8 cellular contexts compared by ENCODE assay signal in the genomic region with DNA sequence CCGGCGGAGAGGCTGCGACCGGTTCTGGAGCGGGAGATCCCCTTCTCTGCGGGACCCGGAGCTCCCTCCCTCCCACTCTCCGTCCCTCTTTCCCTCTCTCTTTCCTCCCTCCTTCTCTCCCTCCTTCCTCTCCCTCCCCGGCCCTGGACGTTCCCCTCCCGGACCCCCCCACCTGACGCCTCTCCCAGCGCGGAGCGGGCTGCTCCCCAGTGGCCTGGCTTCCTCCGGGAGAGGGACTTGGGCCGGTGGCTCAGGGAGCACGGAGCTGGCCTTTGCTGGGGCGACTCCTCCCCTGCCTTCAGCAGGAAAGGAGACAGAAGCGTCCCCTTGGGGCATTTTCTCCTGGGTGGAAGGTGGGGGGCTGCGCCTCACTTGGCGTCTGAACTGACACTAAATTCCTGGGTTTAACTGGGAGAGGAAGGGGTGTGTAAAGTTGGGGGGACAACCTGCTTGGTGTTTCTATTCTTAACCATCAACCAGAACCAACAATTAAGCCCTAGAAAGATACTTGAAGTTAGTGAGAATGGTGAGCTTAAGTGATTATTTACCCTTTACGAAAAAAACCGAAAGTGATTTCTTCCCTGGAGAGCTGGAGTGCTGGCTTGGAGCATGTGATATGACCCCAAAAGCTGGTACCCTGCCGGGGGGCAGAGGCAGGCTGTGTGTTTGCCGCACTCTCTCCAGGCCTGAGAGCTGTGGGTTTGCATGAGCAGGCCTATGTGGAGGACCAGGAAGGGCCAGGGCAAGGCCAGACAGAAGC. TPM values are rescaled to one million over a fixed set of nuclear protein-coding genes. Genes with fewer than 3 reads are reported as not detected.
A peak's percentile ranks its signal among the peaks of the same experiment; 100 is the strongest.
DNase-seq lines count a peak whose midpoint lies in the region; ATAC-seq, FAIRE-seq and TF ChIP-seq lines count a peak whose summit lies in the region.

No MANE protein-coding gene starts in this region.

- H4K20me1 ChIP-seq in astrocyte (ENCODE audit: insufficient read depth, low read length), result peaks cover 7% of the 10 kb centered on the region

- peaks cover 6% of the 10 kb centered on the region for H3K4me1 ChIP-seq in astrocyte (ENCODE audit: insufficient read depth, low read length)
- peaks cover 0 to 21% of the 10 kb centered on the region in 2 donors for H3K4me1 ChIP-seq in left lung
- H3K4me1 ChIP-seq in upper lobe of left lung, result peaks cover 15 to 29% (median 18%) of the 10 kb centered on the region in 4 donors

- TF ChIP-seq EP300 in upper lobe of left lung (IDR thresholded peaks at IDR 0.05), result no peak

- H3K36me3 Mint-ChIP-seq in activated naive CD8-positive, alpha-beta T cell, result no peaks in the 10 kb centered on the region
- H3K36me3 Mint-ChIP-seq in activated naive CD8-positive, alpha-beta T cell treated with anti-CD3 and anti-CD28 coated beads for 36 hours, result no peaks in the 10 kb centered on the region
- H3K36me3 Mint-ChIP-seq in astrocyte (ENCODE audit: low read depth, unreplicated experiment), result peaks cover 3% of the 10 kb centered on the region

- H3K9me3 ChIP-seq in astrocyte (ENCODE audit: insufficient read depth, low read depth, low read length) (no peaks in the 10 kb centered on the region), left lung (no peaks in the 10 kb centered on the region), upper lobe of left lung (no peaks in the 10 kb centered on the region)

- no peak for DNase-seq in activated naive CD8-positive, alpha-beta T cell treated with anti-CD3 and anti-CD28 coated beads for 36 hours
- DNase-seq in astrocyte (ENCODE audit: low read depth) (no peak), left lung (no peak), upper lobe of left lung (no peak), islet precursor cell (no peak), NCI-H2196 (lab: John Stamatoyannopoulos, UW; ENCODE audit: unreplicated experiment) (no peak)
- DNase-seq in stimulated activated CD8-positive, alpha-beta memory T cell treated with anti-CD3 and anti-CD28 coated beads, Interleukin-4, amount 100 ng/mL, for 48 hours, result no peak

- no peak for TF ChIP-seq POLR2A in upper lobe of left lung (IDR thresholded peaks at IDR 0.05)

- TF ChIP-seq CTCF in astrocyte (IDR thresholded peaks at IDR 0.05; ENCODE audit: insufficient read depth, low read depth, low read length) (no peak), left lung (IDR thresholded peaks at IDR 0.05) (no peak), upper lobe of left lung (IDR thresholded peaks at IDR 0.05) (no peak)

- no peaks in the 10 kb centered on the region for H3K9me3 Mint-ChIP-seq in activated naive CD8-positive, alpha-beta T cell (ENCODE audit: low read depth)
- H3K9me3 Mint-ChIP-seq in activated naive CD8-positive, alpha-beta T cell treated with anti-CD3 and anti-CD28 coated beads for 36 hours, result no peaks in the 10 kb centered on the region
- peaks cover 2% of the 10 kb centered on the region for H3K9me3 Mint-ChIP-seq in astrocyte (ENCODE audit: unreplicated experiment)

- H3K27ac ChIP-seq in astrocyte (ENCODE audit: low read depth, low read length) (no peak overlapping the region), left lung (peak overlapping the region in 1 of 2 donors; percentile 13), upper lobe of left lung (peak overlapping the region in 2 of 4 donors; percentile 32 to 40)

- no peaks in the 10 kb centered on the region for H3K79me2 ChIP-seq in astrocyte (ENCODE audit: insufficient read depth, low read length)

- ATAC-seq in left lung, result peak; percentile 3
- no peak for ATAC-seq in upper lobe of left lung (ENCODE audit: low FRiP score in 2 of 2)

- peak overlapping the region; percentile 82 for H3K4me2 ChIP-seq in astrocyte (ENCODE audit: low read length)

- H3K4me3 Mint-ChIP-seq in activated naive CD8-positive, alpha-beta T cell, result peak overlapping the region; percentile 71
- H3K4me3 Mint-ChIP-seq in activated naive CD8-positive, alpha-beta T cell treated with anti-CD3 and anti-CD28 coated beads for 36 hours, result no peak overlapping the region
- H3K4me3 Mint-ChIP-seq in astrocyte (ENCODE audit: unreplicated experiment), result peak overlapping the region; percentile 83

- H3K4me1 Mint-ChIP-seq in activated naive CD8-positive, alpha-beta T cell (ENCODE audit: low read depth), result peaks cover 5% of the 10 kb centered on the region
- peaks cover 3% of the 10 kb centered on the region for H3K4me1 Mint-ChIP-seq in activated naive CD8-positive, alpha-beta T cell treated with anti-CD3 and anti-CD28 coated beads for 36 hours
- peaks cover 2% of the 10 kb centered on the region for H3K4me1 Mint-ChIP-seq in astrocyte (ENCODE audit: low read depth, unreplicated experiment)

- intact Hi-C loops in left lung (cut with DNase I), result no loop called here

- H3K36me3 ChIP-seq in astrocyte (ENCODE audit: insufficient read depth, low read length) (no peaks in the 10 kb centered on the region), left lung (no peaks in the 10 kb centered on the region), upper lobe of left lung (no peaks in the 10 kb centered on the region)

- peak overlapping the region; percentile 39 for H3K4me3 ChIP-seq in astrocyte (ENCODE audit: insufficient read depth, low read depth, low read length)
- peak overlapping the region; percentile 28 to 45 for H3K4me3 ChIP-seq in left lung
- peak overlapping the region in 3 of 4 donors; percentile 49 to 59 (median 56) for H3K4me3 ChIP-seq in upper lobe of left lung

- no peak overlapping the region for H3K27ac Mint-ChIP-seq in activated naive CD8-positive, alpha-beta T cell
- no peak overlapping the region for H3K27ac Mint-ChIP-seq in activated naive CD8-positive, alpha-beta T cell treated with anti-CD3 and anti-CD28 coated beads for 36 hours
- H3K27ac Mint-ChIP-seq in astrocyte (ENCODE audit: unreplicated experiment), result peak overlapping the region; percentile 90

- H3K9ac ChIP-seq in astrocyte (ENCODE audit: low read length), result peak overlapping the region; percentile 48

- no peak overlapping the region for H2AFZ ChIP-seq in astrocyte (ENCODE audit: low read depth, low read length)

- no peaks in the 10 kb centered on the region for H3K27me3 ChIP-seq in astrocyte (ENCODE audit: insufficient read depth, low read length)
- H3K27me3 ChIP-seq in left lung, result peaks cover 0 to 29% of the 10 kb centered on the region in 2 donors
- no peaks in the 10 kb centered on the region for H3K27me3 ChIP-seq in upper lobe of left lung

- peaks cover 11% of the 10 kb centered on the region for H3K27me3 Mint-ChIP-seq in activated naive CD8-positive, alpha-beta T cell
- H3K27me3 Mint-ChIP-seq in activated naive CD8-positive, alpha-beta T cell treated with anti-CD3 and anti-CD28 coated beads for 36 hours, result peaks cover 36% of the 10 kb centered on the region
- peaks cover 6% of the 10 kb centered on the region for H3K27me3 Mint-ChIP-seq in astrocyte (ENCODE audit: low read depth, unreplicated experiment)

- FAIRE-seq in astrocyte (lab: Jason Lieb, UNC), result no peak

- 22 to 27% methylated on average over 17 to 25 of the region's 26 CpGs for WGBS in upper lobe of left lung, 2 donors

RNA-seq across cellular contexts. Expression of a gene that starts 0.8 kb away (rescaled TPM):
- total RNA-seq in activated naive CD8-positive, alpha-beta T cell treated with anti-CD3 and anti-CD28 coated beads for 36 hours, result under 1 TPM; 0.14 to 0.52 TPM
- total RNA-seq in astrocyte, result 2.6 and 3.2 TPM in 2 replicates
- total RNA-seq in left lung, result 10 to 100 TPM in 1 of 2 donors, 1 to 10 TPM in 1; 9.1 to 12.3 TPM
- 10 to 100 TPM in 4 of 6 donors, 1 to 10 TPM in 2; 6.1 to 52.4 (median 14.7) TPM for total RNA-seq in upper lobe of left lung

RNA-seq across cellular contexts. Expression of a gene that starts 12.6 kb away (rescaled TPM):
- 10 to 100 TPM; 79.7 to 88.2 TPM for total RNA-seq in activated naive CD8-positive, alpha-beta T cell treated with anti-CD3 and anti-CD28 coated beads for 36 hours
- 6.1 and 6.3 TPM in 2 replicates for total RNA-seq in astrocyte
- total RNA-seq in left lung, result 10 to 100 TPM; 17.1 to 25.9 TPM
- 10 to 100 TPM in 4 of 6 donors, 1 to 10 TPM in 2; 5.5 to 25.1 (median 12.1) TPM for total RNA-seq in upper lobe of left lung

RNA-seq across cellular contexts. Expression of a gene that starts 44.3 kb away (rescaled TPM):
- total RNA-seq in activated naive CD8-positive, alpha-beta T cell treated with anti-CD3 and anti-CD28 coated beads for 36 hours, result 100 to 1,000 TPM; 126 to 127 TPM
- total RNA-seq in astrocyte (187 and 193 TPM in 2 replicates), left lung (100 to 1,000 TPM; 148 to 165 TPM), upper lobe of left lung (1,000 to 10,000 TPM in 1 of 6 donors, 100 to 1,000 TPM in 5; 132 to 1,060 (median 211) TPM)
